Comparison of ENCODE assay signal across 2 cellular contexts in the genomic region with DNA sequence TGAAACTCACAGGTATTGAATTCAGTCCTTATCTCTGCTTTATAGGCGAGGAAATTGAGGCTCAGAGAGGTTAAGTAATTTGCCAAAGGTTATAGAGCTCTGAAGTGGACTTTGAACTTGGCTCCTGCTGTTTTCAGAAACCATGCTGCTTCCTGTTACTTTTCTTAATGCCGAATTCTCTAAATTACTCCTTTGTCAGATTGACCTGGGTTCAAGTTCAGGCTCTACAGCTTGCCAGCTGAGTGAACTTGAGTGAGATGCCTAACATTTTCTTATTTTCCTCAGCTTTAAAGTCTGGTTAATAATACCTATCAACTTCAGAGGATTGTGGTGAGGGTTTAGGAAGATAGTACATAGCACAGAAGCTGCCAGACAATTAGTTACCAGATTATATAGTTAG.
TF ChIP-seq lines count a peak whose summit lies in the region.

No MANE protein-coding gene starts in this region.

TF ChIP-seq in SK-N-SH, 30 proteins besides CTCF, POLR2A, EP300 and RAD21:
- no peak for TF ChIP-seq EZH2phosphoT487 (IDR thresholded peaks at IDR 0.05; ENCODE audit: borderline replicate concordance, low read depth)
- TF ChIP-seq IRF3 (IDR thresholded peaks at IDR 0.05; ENCODE audit: low read depth, low read length): no peak
- no peak for TF ChIP-seq MXI1 (IDR thresholded peaks at IDR 0.05; ENCODE audit: low read depth, low read length)
- TF ChIP-seq YY1 (IDR thresholded peaks at IDR 0.05; ENCODE audit: low read depth): no peak
- TF ChIP-seq NFIC (IDR thresholded peaks at IDR 0.05; ENCODE audit: borderline replicate concordance): no peak
- TF ChIP-seq, protein P1, sequence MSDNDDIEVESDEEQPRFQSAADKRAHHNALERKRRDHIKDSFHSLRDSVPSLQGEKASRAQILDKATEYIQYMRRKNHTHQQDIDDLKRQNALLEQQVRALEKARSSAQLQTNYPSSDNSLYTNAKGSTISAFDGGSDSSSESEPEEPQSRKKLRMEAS (IDR thresholded peaks at IDR 0.05; ENCODE audit: low read depth): no peak
- no peak for TF ChIP-seq SIN3A (IDR thresholded peaks at IDR 0.05; ENCODE audit: borderline replicate concordance, low read depth, low read length)
- TF ChIP-seq TCF12 (IDR thresholded peaks at IDR 0.05): no peak
- no peak for TF ChIP-seq GATA2 (CRISPR knock-in tag; IDR thresholded peaks at IDR 0.05)

TF ChIP-seq in SK-N-SH treated with all-trans-retinoic acid at 6 μM for 48 hours, 23 proteins besides CTCF, POLR2A, EP300 and RAD21:
- TF ChIP-seq ZFP3 (CRISPR knock-in tag; IDR thresholded peaks at IDR 0.05) (no peak), ARNTL (CRISPR knock-in tag; IDR thresholded peaks at IDR 0.05; ENCODE audit: borderline replicate concordance, low read depth) (no peak), PPARA (CRISPR knock-in tag; IDR thresholded peaks at IDR 0.05; ENCODE audit: borderline replicate concordance) (no peak), ZNF70 (CRISPR knock-in tag; IDR thresholded peaks at IDR 0.05) (no peak), ZC3H10 (CRISPR knock-in tag; IDR thresholded peaks at IDR 0.05) (no peak), BACH2 (CRISPR knock-in tag; IDR thresholded peaks at IDR 0.05; ENCODE audit: borderline replicate concordance) (no peak)
- TF ChIP-seq, protein P2, sequence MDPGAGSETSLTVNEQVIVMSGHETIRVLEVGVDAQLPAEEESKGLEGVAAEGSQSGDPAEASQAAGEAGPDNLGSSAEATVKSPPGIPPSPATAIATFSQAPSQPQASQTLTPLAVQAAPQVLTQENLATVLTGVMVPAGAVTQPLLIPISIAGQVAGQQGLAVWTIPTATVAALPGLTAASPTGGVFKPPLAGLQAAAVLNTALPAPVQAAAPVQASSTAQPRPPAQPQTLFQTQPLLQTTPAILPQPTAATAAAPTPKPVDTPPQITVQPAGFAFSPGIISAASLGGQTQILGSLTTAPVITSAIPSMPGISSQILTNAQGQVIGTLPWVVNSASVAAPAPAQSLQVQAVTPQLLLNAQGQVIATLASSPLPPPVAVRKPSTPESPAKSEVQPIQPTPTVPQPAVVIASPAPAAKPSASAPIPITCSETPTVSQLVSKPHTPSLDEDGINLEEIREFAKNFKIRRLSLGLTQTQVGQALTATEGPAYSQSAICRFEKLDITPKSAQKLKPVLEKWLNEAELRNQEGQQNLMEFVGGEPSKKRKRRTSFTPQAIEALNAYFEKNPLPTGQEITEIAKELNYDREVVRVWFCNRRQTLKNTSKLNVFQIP (CRISPR knock-in tag; IDR thresholded peaks at IDR 0.05; ENCODE audit: borderline replicate concordance, low read depth): no peak
